Comparison of ENCODE assay signal across 23 cellular contexts in the genomic region with DNA sequence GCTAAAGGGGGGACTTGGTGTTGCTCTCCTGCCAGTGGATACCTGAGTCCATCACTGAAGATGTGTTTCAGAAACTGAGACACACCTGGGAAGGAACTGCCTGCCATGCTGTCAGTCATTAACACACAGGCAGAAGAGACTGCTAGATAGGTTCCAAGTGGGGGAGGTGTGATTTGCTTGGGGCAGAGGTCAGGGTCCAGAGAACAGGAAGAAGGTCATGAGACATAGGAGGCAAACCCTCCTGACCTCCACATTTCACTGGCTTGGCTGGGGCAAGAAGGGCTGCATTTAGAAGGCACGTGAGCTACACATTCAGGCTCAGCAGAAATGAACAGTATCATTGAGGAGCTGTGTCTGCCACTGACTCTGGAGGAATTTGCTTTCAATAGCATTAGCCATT.
A peak's percentile ranks its signal among the peaks of the same experiment; 100 is the strongest.
DNase-seq lines count a peak whose midpoint lies in the region; ATAC-seq, FAIRE-seq and TF ChIP-seq lines count a peak whose summit lies in the region.
"Had no signal": no experiment of that assay in that cellular context is flagged by ENCODE, and none has a peak within 500 bp of the region (broad histone marks: within the 10 kb centered on the region; RNA-seq: fewer than 3 reads in every experiment).

No MANE protein-coding gene starts in this region.

- H3K4me1 ChIP-seq in stomach, result no peaks in the 10 kb centered on the region
- H3K4me1 ChIP-seq: Peyer's patch, SJSA1 had no signal

- CTCF ChIA-PET in T-cell (lab: Charles Lee), result no interaction called here

- peaks cover 0 to 13% of the 10 kb centered on the region in 2 donors for H3K27me3 Mint-ChIP-seq in T-cell

- no peaks in the 10 kb centered on the region for H3K36me3 ChIP-seq in stomach
- H3K36me3 ChIP-seq: Peyer's patch, SJSA1 had no signal

- no peaks in the 10 kb centered on the region for H3K4me1 Mint-ChIP-seq in stimulated activated effector memory CD8-positive, alpha-beta T cell treated with anti-CD3 and anti-CD28 coated beads, Interleukin-12 subunit alpha, Interleukin-12 subunit beta, amount 100 ng/mL, for 72 hours
- no peaks in the 10 kb centered on the region for H3K4me1 Mint-ChIP-seq in T-cell

- ATAC-seq in left lobe of liver, result peak; percentile 68
- no peak for ATAC-seq in stimulated activated effector memory CD8-positive, alpha-beta T cell treated with anti-CD3 and anti-CD28 coated beads, Interleukin-12 subunit alpha, Interleukin-12 subunit beta, amount 100 ng/mL, for 72 hours
- no peak for ATAC-seq in T-cell (replicated peaks in 1 of 4)

- no peak overlapping the region for H3K4me3 ChIP-seq in stomach
- H3K4me3 ChIP-seq: Peyer's patch, SJSA1 had no signal

- no peak overlapping the region for H3K4me3 Mint-ChIP-seq in stimulated activated effector memory CD8-positive, alpha-beta T cell treated with anti-CD3 and anti-CD28 coated beads, Interleukin-12 subunit alpha, Interleukin-12 subunit beta, amount 100 ng/mL, for 72 hours
- H3K4me3 Mint-ChIP-seq in T-cell, result no peak overlapping the region
- H3K4me3 Mint-ChIP-seq: T-helper 1 cell treated with Interleukin-12 subunit alpha and Interleukin-12 subunit beta and Interleukin-4 antibody, amounts not matched to agents 30 μg/mL and 1 μg/mL, for 36 hours had no signal

- no peak for TF ChIP-seq POLR2A in stomach (IDR thresholded peaks at IDR 0.05)

- no peak for TF ChIP-seq EP300 in stomach (IDR thresholded peaks at IDR 0.05)

- DNase-seq in GM18507 (ENCODE audit: extremely low spot score, insufficient read length, low read depth), result no peak
- peak; percentile 57 for DNase-seq in RPMI8226
- DNase-seq in left lobe of liver (ENCODE audit: low spot score), result no peak
- no peak for DNase-seq in stimulated activated effector memory CD8-positive, alpha-beta T cell treated with anti-CD3 and anti-CD28 coated beads, Interleukin-12 subunit alpha, Interleukin-12 subunit beta, amount 100 ng/mL, for 72 hours (ENCODE audit: low spot score in 2 of 2)
- DNase-seq in T-cell, result no peak
- DNase-seq in GM10266 (ENCODE audit: extremely low spot score), result no peak
- no peak for DNase-seq in stomach
- DNase-seq: AML-193; DMS53; GDM1; GOT3; HCEC 1CT; Kasumi-1; NCI-H1048; NCI-H1436; NCI-H1930; NCI-H510A; NK-92 treated with Interleukin-12 subunit alpha and Interleukin-12 subunit beta, amount 100 ng/mL, for 24 hours; Peyer's patch had no signal

- intact Hi-C loops in stomach (cut with DNase I; ENCODE audit: low total_unique reads), result no loop called here

- H3K9me3 ChIP-seq in stomach, result no peaks in the 10 kb centered on the region
- H3K9me3 ChIP-seq: Peyer's patch had no signal

- H3K9me3 Mint-ChIP-seq in stimulated activated effector memory CD8-positive, alpha-beta T cell treated with anti-CD3 and anti-CD28 coated beads, Interleukin-12 subunit alpha, Interleukin-12 subunit beta, amount 100 ng/mL, for 72 hours, result no peaks in the 10 kb centered on the region
- no peaks in the 10 kb centered on the region for H3K9me3 Mint-ChIP-seq in T-cell
- H3K9me3 Mint-ChIP-seq: T-helper 1 cell treated with Interleukin-12 subunit alpha and Interleukin-12 subunit beta and Interleukin-4 antibody, amounts not matched to agents 30 μg/mL and 1 μg/mL, for 36 hours had no signal

- peak; percentile 67 for FAIRE-seq in GM18507 (lab: Jason Lieb, UNC)
- FAIRE-seq: D721Med had no signal

- H3K27ac ChIP-seq in stomach, result no peak overlapping the region
- H3K27ac ChIP-seq: C4-2B, Peyer's patch, SJSA1 had no signal

- 77 to 95% (median 92%) methylated on average over 1 of the region's 1 CpG for WGBS in stomach, 5 donors

- no peak for TF ChIP-seq CTCF in GM10266 (IDR thresholded peaks at IDR 0.05; ENCODE audit: control insufficient read depth, insufficient read depth, low read depth, missing control alignments)
- TF ChIP-seq CTCF in stomach (IDR thresholded peaks at IDR 0.05), result no peak

- H3K27ac Mint-ChIP-seq in stimulated activated effector memory CD8-positive, alpha-beta T cell treated with anti-CD3 and anti-CD28 coated beads, Interleukin-12 subunit alpha, Interleukin-12 subunit beta, amount 100 ng/mL, for 72 hours, result peak overlapping the region; percentile 84
- no peak overlapping the region for H3K27ac Mint-ChIP-seq in T-cell
- H3K27ac Mint-ChIP-seq: T-helper 1 cell treated with Interleukin-12 subunit alpha and Interleukin-12 subunit beta and Interleukin-4 antibody, amounts not matched to agents 30 μg/mL and 1 μg/mL, for 36 hours had no signal

- POLR2A ChIA-PET in T-cell (lab: Charles Lee), result interaction anchor here in 1 of 2 donors (0.6 kb wide), 1 partner anchor 688 kb away, joined by 3 read pairs; no protein-coding TSS in a partner anchor

- peaks cover 0 to 18% (median 0%) of the 10 kb centered on the region in 3 donors for H3K27me3 ChIP-seq in stomach
- H3K27me3 ChIP-seq: Peyer's patch had no signal

- H3K36me3 Mint-ChIP-seq in stimulated activated effector memory CD8-positive, alpha-beta T cell treated with anti-CD3 and anti-CD28 coated beads, Interleukin-12 subunit alpha, Interleukin-12 subunit beta, amount 100 ng/mL, for 72 hours, result no peaks in the 10 kb centered on the region
- H3K36me3 Mint-ChIP-seq in T-cell, result no peaks in the 10 kb centered on the region
